24 cellular contexts compared by ENCODE assay signal in the genomic region with DNA sequence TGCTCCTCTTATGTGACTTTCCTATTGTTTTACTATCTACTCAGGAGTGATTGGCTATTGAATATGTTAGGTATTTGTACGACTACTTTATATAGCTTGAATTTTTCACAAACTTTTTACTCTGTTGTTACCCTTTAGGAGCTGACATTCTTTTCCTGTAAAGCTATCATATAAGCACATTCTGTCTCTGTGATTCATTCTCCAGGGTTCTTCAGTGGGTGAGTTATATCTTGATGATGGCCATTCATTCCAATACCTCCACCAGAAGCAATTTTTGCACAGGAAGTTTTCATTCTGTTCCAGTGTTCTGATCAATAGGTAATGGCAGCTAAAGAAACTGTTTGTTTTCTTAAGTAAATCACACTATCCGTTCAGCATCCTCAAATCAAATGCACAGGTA. TPM values are rescaled to one million over a fixed set of nuclear protein-coding genes. Genes with fewer than 3 reads are reported as not detected.
DNase-seq lines count a peak whose midpoint lies in the region; ATAC-seq and TF ChIP-seq lines count a peak whose summit lies in the region.
"Had no signal": no experiment of that assay in that cellular context is flagged by ENCODE, and none has a peak within 500 bp of the region (broad histone marks: within the 10 kb centered on the region; RNA-seq: fewer than 3 reads in every experiment).

No MANE protein-coding gene starts in this region.

- intact Hi-C loops in activated CD4-positive, alpha-beta T cell treated with anti-CD3 and anti-CD28 coated beads for 36 hours (cut with DNase I, micrococcal nuclease): no loop called here

- CTCF ChIA-PET in activated CD4-positive, alpha-beta T cell treated with anti-CD3 and anti-CD28 coated beads for 36 hours (lab: Charles Lee): no interaction called here
- CTCF ChIA-PET in activated CD4-positive, alpha-beta T cell treated with anti-CD3 and anti-CD28 coated beads, Interleukin-2, amount 10 ng/mL, durations not matched to agents 7 days and 5 days (lab: Charles Lee): no interaction called here

- TF ChIP-seq CTCF in foreskin fibroblast (IDR thresholded peaks at IDR 0.05; ENCODE audit: low read depth, low read length): no peak

- no peak overlapping the region for H3K4me3 ChIP-seq in foreskin fibroblast (ENCODE audit: low read depth in 1 of 2, low read length in 2 of 2)
- H3K4me3 ChIP-seq: prostate gland, sigmoid colon had no signal

- no peak for DNase-seq in activated CD4-positive, alpha-beta T cell treated with anti-CD3 and anti-CD28 coated beads for 36 hours
- no peak for DNase-seq in activated CD4-positive, alpha-beta T cell treated with anti-CD3 and anti-CD28 coated beads, Interleukin-2, amount 10 ng/mL, durations not matched to agents 7 days and 5 days
- DNase-seq in amniotic epithelial cell (ENCODE audit: low read depth) (peak; percentile 69), foreskin fibroblast (peak; percentile 48 to 69)
- no peak for DNase-seq in stimulated activated effector memory CD8-positive, alpha-beta T cell treated with anti-CD3 and anti-CD28 coated beads, Interleukin-12 subunit alpha, Interleukin-12 subunit beta, amount 100 ng/mL, for 72 hours (ENCODE audit: low spot score in 2 of 2)
- DNase-seq in natural killer cell treated with Interleukin-12 subunit alpha and Interleukin-12 subunit beta and Interleukin-15 and Interleukin-18, amount 100 ng/mL, for 72 hours (ENCODE audit: low spot score): no peak
- DNase-seq: activated CD4-positive, alpha-beta T cell treated with anti-CD3 and anti-CD28 coated beads, Interleukin-2, amount 50 U/mL, for 4 hours; activated gamma-delta T cell; activated naive CD8-positive, alpha-beta T cell treated with anti-CD3 and anti-CD28 coated beads, Interleukin-2, amount 50 U/mL, for 24 hours; CD8-positive, alpha-beta memory T cell; cortex of kidney; DMS153; GDM1; head of caudate nucleus; left cardiac atrium; NCI-H1694 treated with DMSO at 0.1 percent for 48 hours; NCI-H526 treated with DMSO at 0.1 percent for 48 hours; sigmoid colon had no signal

- ATAC-seq in activated CD4-positive, alpha-beta T cell treated with anti-CD3 and anti-CD28 coated beads for 36 hours: peak; percentile 33
- ATAC-seq in stimulated activated effector memory CD8-positive, alpha-beta T cell treated with anti-CD3 and anti-CD28 coated beads, Interleukin-12 subunit alpha, Interleukin-12 subunit beta, amount 100 ng/mL, for 72 hours: peak; percentile 79
- no peak for ATAC-seq in HG02852 (IDR thresholded peaks at IDR 0.05; ENCODE audit: unreplicated experiment)
- no peak for ATAC-seq in HG03457 (IDR thresholded peaks at IDR 0.05; ENCODE audit: unreplicated experiment)
- ATAC-seq in natural killer cell treated with Interleukin-12 subunit alpha and Interleukin-12 subunit beta and Interleukin-15 and Interleukin-18, amount 100 ng/mL, for 72 hours: no peak
- ATAC-seq: activated naive CD8-positive, alpha-beta T cell treated with anti-CD3 and anti-CD28 coated beads, Interleukin-2, amount 50 U/mL, for 24 hours; left cardiac atrium had no signal

- H3K9me3 Mint-ChIP-seq in activated CD4-positive, alpha-beta T cell treated with anti-CD3 and anti-CD28 coated beads for 36 hours (ENCODE audit: low read depth): no peaks in the 10 kb centered on the region
- H3K9me3 Mint-ChIP-seq in activated CD4-positive, alpha-beta T cell treated with anti-CD3 and anti-CD28 coated beads, Interleukin-2, amount 10 ng/mL, durations not matched to agents 7 days and 5 days: no peaks in the 10 kb centered on the region
- H3K9me3 Mint-ChIP-seq in stimulated activated effector memory CD8-positive, alpha-beta T cell treated with anti-CD3 and anti-CD28 coated beads, Interleukin-12 subunit alpha, Interleukin-12 subunit beta, amount 100 ng/mL, for 72 hours: no peaks in the 10 kb centered on the region
- H3K9me3 Mint-ChIP-seq in natural killer cell treated with Interleukin-12 subunit alpha and Interleukin-12 subunit beta and Interleukin-15 and Interleukin-18, amount 100 ng/mL, for 72 hours: no peaks in the 10 kb centered on the region
- H3K9me3 Mint-ChIP-seq: activated naive CD8-positive, alpha-beta T cell treated with anti-CD3 and anti-CD28 coated beads, Interleukin-2, amount 50 U/mL, for 24 hours; CD8-positive, alpha-beta memory T cell; T-helper 2 cell treated with Interferon-gamma antibody and Interleukin-4, amounts not matched to agents 5 μg/mL and 100 μg/mL, for 36 hours had no signal

- POLR2A ChIA-PET in activated CD4-positive, alpha-beta T cell treated with anti-CD3 and anti-CD28 coated beads for 36 hours (lab: Charles Lee): no interaction called here
- POLR2A ChIA-PET in activated CD4-positive, alpha-beta T cell treated with anti-CD3 and anti-CD28 coated beads, Interleukin-2, amount 10 ng/mL, durations not matched to agents 7 days and 5 days (lab: Charles Lee): no interaction called here

- no peaks in the 10 kb centered on the region for H3K4me1 Mint-ChIP-seq in activated CD4-positive, alpha-beta T cell treated with anti-CD3 and anti-CD28 coated beads for 36 hours
- H3K4me1 Mint-ChIP-seq in activated CD4-positive, alpha-beta T cell treated with anti-CD3 and anti-CD28 coated beads, Interleukin-2, amount 10 ng/mL, durations not matched to agents 7 days and 5 days: peaks cover 10% of the 10 kb centered on the region
- H3K4me1 Mint-ChIP-seq in stimulated activated effector memory CD8-positive, alpha-beta T cell treated with anti-CD3 and anti-CD28 coated beads, Interleukin-12 subunit alpha, Interleukin-12 subunit beta, amount 100 ng/mL, for 72 hours: no peaks in the 10 kb centered on the region
- peaks cover 0 to 2% of the 10 kb centered on the region in 2 donors for H3K4me1 Mint-ChIP-seq in natural killer cell treated with Interleukin-12 subunit alpha and Interleukin-12 subunit beta and Interleukin-15 and Interleukin-18, amount 100 ng/mL, for 72 hours (ENCODE audit: low read depth in 2 of 2)
- H3K4me1 Mint-ChIP-seq: activated naive CD8-positive, alpha-beta T cell treated with anti-CD3 and anti-CD28 coated beads, Interleukin-2, amount 50 U/mL, for 24 hours; B cell had no signal

- peaks cover 32% of the 10 kb centered on the region for H3K36me3 Mint-ChIP-seq in activated CD4-positive, alpha-beta T cell treated with anti-CD3 and anti-CD28 coated beads for 36 hours (ENCODE audit: low read depth)
- H3K36me3 Mint-ChIP-seq in activated CD4-positive, alpha-beta T cell treated with anti-CD3 and anti-CD28 coated beads, Interleukin-2, amount 10 ng/mL, durations not matched to agents 7 days and 5 days (ENCODE audit: low read depth): peaks cover 38% of the 10 kb centered on the region
- peaks cover 43% of the 10 kb centered on the region for H3K36me3 Mint-ChIP-seq in stimulated activated effector memory CD8-positive, alpha-beta T cell treated with anti-CD3 and anti-CD28 coated beads, Interleukin-12 subunit alpha, Interleukin-12 subunit beta, amount 100 ng/mL, for 72 hours
- H3K36me3 Mint-ChIP-seq in natural killer cell treated with Interleukin-12 subunit alpha and Interleukin-12 subunit beta and Interleukin-15 and Interleukin-18, amount 100 ng/mL, for 72 hours: no peaks in the 10 kb centered on the region

- no peaks in the 10 kb centered on the region for H3K27me3 Mint-ChIP-seq in activated CD4-positive, alpha-beta T cell treated with anti-CD3 and anti-CD28 coated beads for 36 hours
- no peaks in the 10 kb centered on the region for H3K27me3 Mint-ChIP-seq in activated CD4-positive, alpha-beta T cell treated with anti-CD3 and anti-CD28 coated beads, Interleukin-2, amount 10 ng/mL, durations not matched to agents 7 days and 5 days
- no peaks in the 10 kb centered on the region for H3K27me3 Mint-ChIP-seq in natural killer cell treated with Interleukin-12 subunit alpha and Interleukin-12 subunit beta and Interleukin-15 and Interleukin-18, amount 100 ng/mL, for 72 hours
- H3K27me3 Mint-ChIP-seq: activated naive CD8-positive, alpha-beta T cell treated with anti-CD3 and anti-CD28 coated beads, Interleukin-2, amount 50 U/mL, for 24 hours; B cell; CD8-positive, alpha-beta memory T cell had no signal

- no peak overlapping the region for H3K4me3 Mint-ChIP-seq in activated CD4-positive, alpha-beta T cell treated with anti-CD3 and anti-CD28 coated beads for 36 hours
- H3K4me3 Mint-ChIP-seq in activated CD4-positive, alpha-beta T cell treated with anti-CD3 and anti-CD28 coated beads, Interleukin-2, amount 10 ng/mL, durations not matched to agents 7 days and 5 days: no peak overlapping the region
- no peak overlapping the region for H3K4me3 Mint-ChIP-seq in stimulated activated effector memory CD8-positive, alpha-beta T cell treated with anti-CD3 and anti-CD28 coated beads, Interleukin-12 subunit alpha, Interleukin-12 subunit beta, amount 100 ng/mL, for 72 hours
- no peak overlapping the region for H3K4me3 Mint-ChIP-seq in natural killer cell treated with Interleukin-12 subunit alpha and Interleukin-12 subunit beta and Interleukin-15 and Interleukin-18, amount 100 ng/mL, for 72 hours
- H3K4me3 Mint-ChIP-seq: activated naive CD8-positive, alpha-beta T cell treated with anti-CD3 and anti-CD28 coated beads, Interleukin-2, amount 50 U/mL, for 24 hours; B cell; CD8-positive, alpha-beta memory T cell; T-helper 2 cell treated with Interferon-gamma antibody and Interleukin-4, amounts not matched to agents 5 μg/mL and 100 μg/mL, for 36 hours had no signal

- no peak overlapping the region for H3K27ac Mint-ChIP-seq in activated CD4-positive, alpha-beta T cell treated with anti-CD3 and anti-CD28 coated beads for 36 hours
- no peak overlapping the region for H3K27ac Mint-ChIP-seq in activated CD4-positive, alpha-beta T cell treated with anti-CD3 and anti-CD28 coated beads, Interleukin-2, amount 10 ng/mL, durations not matched to agents 7 days and 5 days
- H3K27ac Mint-ChIP-seq in stimulated activated effector memory CD8-positive, alpha-beta T cell treated with anti-CD3 and anti-CD28 coated beads, Interleukin-12 subunit alpha, Interleukin-12 subunit beta, amount 100 ng/mL, for 72 hours: no peak overlapping the region
- H3K27ac Mint-ChIP-seq in natural killer cell treated with Interleukin-12 subunit alpha and Interleukin-12 subunit beta and Interleukin-15 and Interleukin-18, amount 100 ng/mL, for 72 hours: no peak overlapping the region
- H3K27ac Mint-ChIP-seq: activated naive CD8-positive, alpha-beta T cell treated with anti-CD3 and anti-CD28 coated beads, Interleukin-2, amount 50 U/mL, for 24 hours; B cell; T-helper 2 cell treated with Interferon-gamma antibody and Interleukin-4, amounts not matched to agents 5 μg/mL and 100 μg/mL, for 36 hours had no signal

RNA-seq across cellular contexts. Expression of gene CAPN3, which starts 10.1 kb away (rescaled TPM):
- 1 to 10 TPM; 2.1 to 2.7 TPM for total RNA-seq in activated CD4-positive, alpha-beta T cell treated with anti-CD3 and anti-CD28 coated beads for 36 hours
- 1 to 10 TPM; 5.3 to 5.5 TPM for total RNA-seq in activated CD4-positive, alpha-beta T cell treated with anti-CD3 and anti-CD28 coated beads, Interleukin-2, amount 10 ng/mL, durations not matched to agents 7 days and 5 days
- total RNA-seq in natural killer cell treated with Interleukin-12 subunit alpha and Interleukin-12 subunit beta and Interleukin-15 and Interleukin-18, amount 100 ng/mL, for 72 hours: 1 to 10 TPM; 2.0 to 5.8 TPM
- total RNA-seq: RPMI7951 had no signal

Comparison
In these comparisons a context has a peak if more than half of its experiments do, and no peak if none do; other contexts are left out.
1. ATAC-seq: peak in activated CD4-positive, alpha-beta T cell treated with anti-CD3 and anti-CD28 coated beads for 36 hours (single experiment) and stimulated activated effector memory CD8-positive, alpha-beta T cell treated with anti-CD3 and anti-CD28 coated beads, Interleukin-12 subunit alpha, Interleukin-12 subunit beta, amount 100 ng/mL, for 72 hours (single experiment); none in HG02852 (single experiment), HG03457 (single experiment) and natural killer cell treated with Interleukin-12 subunit alpha and Interleukin-12 subunit beta and Interleukin-15 and Interleukin-18, amount 100 ng/mL, for 72 hours (0 of 2).
2. DNase-seq: peak in amniotic epithelial cell (single experiment) and foreskin fibroblast (2 of 2); none in activated CD4-positive, alpha-beta T cell treated with anti-CD3 and anti-CD28 coated beads for 36 hours (single experiment), activated CD4-positive, alpha-beta T cell treated with anti-CD3 and anti-CD28 coated beads, Interleukin-2, amount 10 ng/mL, durations not matched to agents 7 days and 5 days (single experiment), stimulated activated effector memory CD8-positive, alpha-beta T cell treated with anti-CD3 and anti-CD28 coated beads, Interleukin-12 subunit alpha, Interleukin-12 subunit beta, amount 100 ng/mL, for 72 hours (0 of 2) and natural killer cell treated with Interleukin-12 subunit alpha and Interleukin-12 subunit beta and Interleukin-15 and Interleukin-18, amount 100 ng/mL, for 72 hours (single experiment).